ENCODE assay signal across 14 cellular contexts in genomic region chr10:86362129-86362527, GRCh38. TPM values are rescaled to one million over a fixed set of nuclear protein-coding genes. Genes with fewer than 3 reads are reported as not detected.
"Had no signal": no experiment of that assay in that cellular context is flagged by ENCODE, and none has a peak within 500 bp of the region (broad histone marks: within the 10 kb centered on the region; RNA-seq: fewer than 3 reads in every experiment).

No MANE protein-coding gene starts in this region.

- H3K4me3 ChIP-seq: body of pancreas, lung, psoas muscle, thoracic aorta, uterus had no signal

- ATAC-seq: body of pancreas; naive thymus-derived CD4-positive, alpha-beta T cell; psoas muscle had no signal

- H3K36me3 ChIP-seq: thoracic aorta, uterus had no signal

- H3K27ac ChIP-seq: body of pancreas, psoas muscle, thoracic aorta, uterus had no signal

- H3K9me3 ChIP-seq: body of pancreas, psoas muscle, SK-N-SH, thoracic aorta, uterus had no signal

- DNase-seq: activated CD4-positive, alpha-beta T cell treated with anti-CD3 and anti-CD28 coated beads, Interleukin-2, amount 50 U/mL, for 1 hour; activated T-cell treated with anti-CD3 and anti-CD28 coated beads, Interleukin-2, amount 50 U/mL, for 48 hours; left cardiac atrium; naive thymus-derived CD4-positive, alpha-beta T cell; occipital lobe; SK-N-SH; stimulated activated CD4-positive, alpha-beta T cell treated with anti-CD3 and anti-CD28 coated beads, Interleukin-2, amount 100 ng/mL, for 48 hours; stimulated activated naive CD4-positive, alpha-beta T cell treated with Interleukin-2 at 50 U/mL for 16 hours had no signal

- H3K27me3 ChIP-seq: uterus had no signal

RNA-seq across cellular contexts. Expression of gene GRID1, which starts 4.5 kb away (rescaled TPM):
- total RNA-seq: mononuclear cell; naive thymus-derived CD4-positive, alpha-beta T cell had no signal
- polyA plus RNA-seq: naive thymus-derived CD4-positive, alpha-beta T cell had no signal
